Comparison of ENCODE assay signal across 30 cellular contexts in genomic region chr12:103728323-103728722, GRCh38.
DNase-seq lines count a peak whose midpoint lies in the region; ATAC-seq, FAIRE-seq and TF ChIP-seq lines count a peak whose summit lies in the region.
"Had no signal": no experiment of that assay in that cellular context is flagged by ENCODE, and none has a peak within 500 bp of the region (broad histone marks: within the 10 kb centered on the region; RNA-seq: fewer than 3 reads in every experiment).

No MANE protein-coding gene starts in this region.

- intact Hi-C loops in sciatic nerve (cut with DNase I), result no loop called here

- TF ChIP-seq POLR2A in H54 (IDR thresholded peaks at IDR 0.05; ENCODE audit: low read depth, low read length), result no peak

- no peak for FAIRE-seq in H54 (lab: Jason Lieb, UNC)
- FAIRE-seq: endometrium, GM12891, TTC549 had no signal

- ATAC-seq in sciatic nerve, result peak; percentile 15
- ATAC-seq: activated CD8-positive, alpha-beta memory T cell treated with anti-CD3 and anti-CD28 coated beads, Interleukin-2, amount 10 ng/mL, durations not matched to agents 7 days and 5 days; activated naive CD8-positive, alpha-beta T cell treated with anti-CD3 and anti-CD28 coated beads, Interleukin-2, amount 50 U/mL, for 24 hours; left colon had no signal

- DNase-seq in EL (peak; percentile 18), MV-4-11 (lab: John Stamatoyannopoulos, UW) (peak; percentile 8), fibroblast of gingiva (ENCODE audit: low read depth) (peak; percentile 86), sciatic nerve (ENCODE audit: low spot score) (no peak), HuH-7.5 (ENCODE audit: low spot score) (no peak), H54 (ENCODE audit: insufficient read length, low spot score) (no peak), NCI-H69 (lab: John Stamatoyannopoulos, UW) (no peak), ecto neural progenitor cell (ENCODE audit: low spot score) (no peak)
- DNase-seq: activated CD4-positive, alpha-beta T cell treated with anti-CD3 and anti-CD28 coated beads, Interleukin-2, amount 50 U/mL, for 1 hour; activated CD4-positive, CD25-positive, alpha-beta regulatory T cell; activated CD8-positive, alpha-beta memory T cell treated with anti-CD3 and anti-CD28 coated beads, Interleukin-2, amount 10 ng/mL, durations not matched to agents 7 days and 5 days; activated naive CD8-positive, alpha-beta T cell treated with anti-CD3 and anti-CD28 coated beads, Interleukin-2, amount 50 U/mL, for 24 hours; activated T-cell treated with anti-CD3 and anti-CD28 coated beads, Interleukin-2, amount 50 U/mL, for 48 hours; AML-193; CD4-positive, CD25-positive, alpha-beta regulatory T cell; dermis blood vessel endothelial cell; immature natural killer cell; left colon; MG63; NCI-H1105 treated with DMSO at 0.1 percent for 48 hours; NCI-H187 treated with DMSO at 0.1 percent for 48 hours; NCI-H524 treated with DMSO at 0.1 percent for 48 hours; nephron progenitor cell; NK-92 treated with Interleukin-12 subunit alpha and Interleukin-12 subunit beta, amount 100 ng/mL, for 24 hours; PC-3; stimulated activated naive CD4-positive, alpha-beta T cell; T-helper 1 cell had no signal

Comparison
In these comparisons a context has a peak if more than half of its experiments do, and no peak if none do; other contexts are left out.
1. DNase-seq: peak in EL (single experiment), MV-4-11 (single experiment) and fibroblast of gingiva (single experiment); none in sciatic nerve (single experiment), HuH-7.5 (single experiment), H54 (single experiment), NCI-H69 (single experiment) and ecto neural progenitor cell (single experiment).